12 cellular contexts compared by ENCODE assay signal in genomic region chr1:244154882-244155531, GRCh38.
DNase-seq lines count a peak whose midpoint lies in the region; ATAC-seq and TF ChIP-seq lines count a peak whose summit lies in the region.
"Had no signal": no experiment of that assay in that cellular context is flagged by ENCODE, and none has a peak within 500 bp of the region (broad histone marks: within the 10 kb centered on the region; RNA-seq: fewer than 3 reads in every experiment).

No MANE protein-coding gene starts in this region.

- H3K9me3 Mint-ChIP-seq in naive thymus-derived CD4-positive, alpha-beta T cell = no peaks in the 10 kb centered on the region

- TF ChIP-seq POLR2A in sigmoid colon (IDR thresholded peaks at IDR 0.05) = no peak
- TF ChIP-seq POLR2A in lower leg skin (IDR thresholded peaks at IDR 0.05) = no peak

- H3K27ac ChIP-seq in layer of hippocampus (ENCODE audit: low read depth, low read length) = peak overlapping the region; percentile 2
- peak overlapping the region in 3 of 4 donors; percentile 28 to 58 (median 43) for H3K27ac ChIP-seq in sigmoid colon
- no peak overlapping the region for H3K27ac ChIP-seq in naive thymus-derived CD4-positive, alpha-beta T cell (ENCODE audit: low read depth, low read length)
- H3K27ac ChIP-seq: adrenal gland had no signal

- POLR2A ChIA-PET in naive thymus-derived CD4-positive, alpha-beta T cell (lab: Charles Lee) = no interaction called here

- H3K4me1 ChIP-seq in sigmoid colon = peaks cover 0 to 16% (median 6%) of the 10 kb centered on the region in 4 donors
- no peaks in the 10 kb centered on the region for H3K4me1 ChIP-seq in naive thymus-derived CD4-positive, alpha-beta T cell (ENCODE audit: control insufficient read depth in 2 of 2, insufficient read depth in 2 of 2, low read length in 2 of 2)
- H3K4me1 ChIP-seq: adrenal gland, Caco-2 had no signal

- no peak overlapping the region for H3K4me3 ChIP-seq in H7 (ENCODE audit: insufficient read depth, low read depth, low read length)
- no peak overlapping the region for H3K4me3 ChIP-seq in sigmoid colon
- H3K4me3 ChIP-seq in lower leg skin (ENCODE audit: low read depth, poor library complexity, severe bottlenecking) = no peak overlapping the region
- H3K4me3 ChIP-seq in naive thymus-derived CD4-positive, alpha-beta T cell (ENCODE audit: low read length) = no peak overlapping the region
- H3K4me3 ChIP-seq: adrenal gland had no signal

- TF ChIP-seq CTCF in sigmoid colon (IDR thresholded peaks at IDR 0.05) (no peak), lower leg skin (IDR thresholded peaks at IDR 0.05) (no peak)

- H3K27ac Mint-ChIP-seq in naive thymus-derived CD4-positive, alpha-beta T cell = no peak overlapping the region
- H3K27ac Mint-ChIP-seq: T-helper 17 cell had no signal

- WGBS in sigmoid colon, 2 donors = 74 to 82% methylated on average over 21 of the region's 21 CpGs
- WGBS in lower leg skin, 2 donors = 69 to 79% methylated on average over 11 to 19 of the region's 21 CpGs

- intact Hi-C loops in sigmoid colon (cut with DNase I) (loop anchor here (5.0 kb wide), 1 partner anchor 108 kb away; no protein-coding TSS in a partner anchor), lower leg skin (cut with DNase I; ENCODE audit: low total_unique reads) (no loop called here)
- intact Hi-C loops in naive thymus-derived CD4-positive, alpha-beta T cell (cut with micrococcal nuclease) = no loop called here

- no peaks in the 10 kb centered on the region for H3K4me1 Mint-ChIP-seq in naive thymus-derived CD4-positive, alpha-beta T cell

- CTCF ChIA-PET in naive thymus-derived CD4-positive, alpha-beta T cell (lab: Charles Lee) = no interaction called here

- H3K4me3 Mint-ChIP-seq in naive thymus-derived CD4-positive, alpha-beta T cell = no peak overlapping the region
- H3K4me3 Mint-ChIP-seq: T-helper 17 cell had no signal

- no peaks in the 10 kb centered on the region for H3K36me3 ChIP-seq in H7 (replicated peaks; ENCODE audit: control insufficient read depth, insufficient read depth, low read length)
- no peaks in the 10 kb centered on the region for H3K36me3 ChIP-seq in sigmoid colon
- no peaks in the 10 kb centered on the region for H3K36me3 ChIP-seq in naive thymus-derived CD4-positive, alpha-beta T cell (ENCODE audit: control insufficient read depth in 2 of 3, insufficient read depth in 3 of 3, low read length in 3 of 3)
- H3K36me3 ChIP-seq: adrenal gland had no signal

- peak in 1 of 4 donors; percentile 17 for TF ChIP-seq EP300 in sigmoid colon (IDR thresholded peaks at IDR 0.05)

- no peak for ATAC-seq in naive thymus-derived CD4-positive, alpha-beta T cell
- ATAC-seq: T-helper 17 cell had no signal

- H3K27me3 ChIP-seq in H7 (ENCODE audit: control insufficient read depth, insufficient read depth, low read length) (no peaks in the 10 kb centered on the region), layer of hippocampus (ENCODE audit: control insufficient read depth, insufficient read depth, low read length) (no peaks in the 10 kb centered on the region), sigmoid colon (no peaks in the 10 kb centered on the region)
- H3K27me3 ChIP-seq in naive thymus-derived CD4-positive, alpha-beta T cell (ENCODE audit: control insufficient read depth in 2 of 2, insufficient read depth in 2 of 2, low read length in 2 of 2) = no peaks in the 10 kb centered on the region
- H3K27me3 ChIP-seq: adrenal gland had no signal

- DNase-seq in H7 = peak; percentile 56
- DNase-seq in SW480 (ENCODE audit: low spot score) = peak; percentile 93
- DNase-seq in sigmoid colon = peak; percentile 81
- DNase-seq in lower leg skin (ENCODE audit: low spot score in 2 of 2) = no peak
- no peak for DNase-seq in cortex of kidney (lab: John Stamatoyannopoulos, UW)
- no peak for DNase-seq in D341Med (ENCODE audit: low spot score)
- no peak for DNase-seq in naive thymus-derived CD4-positive, alpha-beta T cell
- DNase-seq: Caco-2, NCI-H524 treated with DMSO at 0.1 percent for 48 hours, T-helper 17 cell had no signal

- H3K9me3 ChIP-seq in sigmoid colon = no peaks in the 10 kb centered on the region
- H3K9me3 ChIP-seq in naive thymus-derived CD4-positive, alpha-beta T cell (ENCODE audit: control insufficient read depth in 2 of 3, low read length in 3 of 3) = no peaks in the 10 kb centered on the region
- H3K9me3 ChIP-seq: adrenal gland, Caco-2 had no signal

- peaks cover 0 to 8% (median 0%) of the 10 kb centered on the region in 5 donors for H3K27me3 Mint-ChIP-seq in naive thymus-derived CD4-positive, alpha-beta T cell
- H3K27me3 Mint-ChIP-seq: T-helper 17 cell had no signal

- no peaks in the 10 kb centered on the region for H3K36me3 Mint-ChIP-seq in naive thymus-derived CD4-positive, alpha-beta T cell

Comparison
In these comparisons a context has a peak if more than half of its experiments do, and no peak if none do; other contexts are left out.
1. DNase-seq: peak in H7 (single experiment), SW480 (single experiment) and sigmoid colon (single experiment); none in lower leg skin (0 of 2), cortex of kidney (single experiment), D341Med (single experiment) and naive thymus-derived CD4-positive, alpha-beta T cell (0 of 9).